In the genomic region with DNA sequence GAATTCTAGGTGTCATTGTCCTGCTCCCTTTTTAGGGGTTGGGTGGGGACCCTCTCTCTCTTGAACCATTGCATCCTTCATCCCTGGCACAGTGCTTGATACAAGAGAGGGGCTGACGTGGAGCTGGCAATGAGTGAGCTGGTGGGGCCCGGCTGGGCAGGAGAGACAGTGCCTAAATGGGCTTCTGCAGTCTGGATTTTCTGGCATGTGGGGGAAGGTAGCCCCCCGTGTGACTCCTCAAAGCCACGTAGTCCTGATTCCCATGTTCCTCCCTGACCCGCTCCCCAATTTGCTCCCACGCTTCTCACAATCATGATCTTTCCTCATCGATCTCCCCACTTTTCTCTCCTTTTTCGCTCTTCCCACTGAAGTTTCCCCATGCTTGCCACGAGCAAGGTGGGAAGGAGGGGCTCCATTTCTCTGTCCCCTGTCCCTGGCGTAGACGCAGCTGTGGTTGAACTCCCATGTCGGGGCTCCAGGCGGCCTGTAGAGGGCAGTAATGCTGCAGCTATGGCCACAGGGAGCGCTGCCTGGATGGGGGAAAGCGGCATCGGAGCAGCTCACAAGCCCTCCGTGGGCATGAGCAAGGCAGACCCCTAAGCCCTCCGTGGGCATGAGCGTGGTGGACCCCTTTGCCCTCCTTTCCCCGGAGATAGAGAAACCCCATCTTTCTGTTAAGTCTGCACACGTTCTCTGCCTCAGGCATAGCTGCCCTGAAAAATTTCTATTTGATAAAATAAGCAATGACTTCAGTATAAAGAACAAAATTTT, we compare ENCODE assay signal across 8 cellular contexts. TPM values are rescaled to one million over a fixed set of nuclear protein-coding genes. Genes with fewer than 3 reads are reported as not detected.
DNase-seq lines count a peak whose midpoint lies in the region; ATAC-seq and TF ChIP-seq lines count a peak whose summit lies in the region.

No MANE protein-coding gene starts in this region.

- H2AFZ ChIP-seq in osteoblast (ENCODE audit: low read length) = no peak overlapping the region

- TF ChIP-seq POLR2A in thyroid gland (IDR thresholded peaks at IDR 0.05) = no peak

- H3K79me2 ChIP-seq in osteoblast (ENCODE audit: insufficient read depth, low read length) = no peaks in the 10 kb centered on the region

- intact Hi-C loops in thyroid gland (cut with DNase I) = no loop called here

- DNase-seq in GM03348 (ENCODE audit: low spot score) (peak; percentile 84), RPMI7951 (ENCODE audit: low read depth) (peak; percentile 45), foreskin keratinocyte (no peak), osteoblast (ENCODE audit: insufficient read length, low spot score, missing footprints) (peak; percentile 93), thyroid gland (peak; percentile 61 to 68)

- peak overlapping the region in 3 of 4 donors; percentile 49 to 82 (median 78) for H3K4me3 Mint-ChIP-seq in IgD-negative memory B cell
- H3K4me3 Mint-ChIP-seq in activated T-helper 17 cell treated with anti-CD3 and anti-CD28 coated beads, Interleukin-2, amount 50 U/mL, for 72 hours = peak overlapping the region; percentile 8

- H3K27ac ChIP-seq in foreskin keratinocyte = no peak overlapping the region
- H3K27ac ChIP-seq in osteoblast (ENCODE audit: low read depth, low read length) = no peak overlapping the region
- H3K27ac ChIP-seq in thyroid gland = no peak overlapping the region

- TF ChIP-seq CTCF in foreskin keratinocyte (conservative IDR thresholded peaks at IDR 0.05) (peak; percentile 85), osteoblast (IDR thresholded peaks at IDR 0.05; ENCODE audit: extremely low read depth, low read depth, low read length) (peak; percentile 85), thyroid gland (IDR thresholded peaks at IDR 0.05) (peak; percentile 42 to 89 (median 66))

- peak overlapping the region in 1 of 3 donors; percentile 62 for H3K27ac Mint-ChIP-seq in IgD-negative memory B cell
- H3K27ac Mint-ChIP-seq in activated T-helper 17 cell treated with anti-CD3 and anti-CD28 coated beads, Interleukin-2, amount 50 U/mL, for 72 hours = peak overlapping the region; percentile 24

- peaks cover 23 to 29% (median 26%) of the 10 kb centered on the region in 3 donors for H3K4me1 Mint-ChIP-seq in IgD-negative memory B cell
- H3K4me1 Mint-ChIP-seq in activated T-helper 17 cell treated with anti-CD3 and anti-CD28 coated beads, Interleukin-2, amount 50 U/mL, for 72 hours = peaks cover 20% of the 10 kb centered on the region

- peaks cover 11% of the 10 kb centered on the region for H4K20me1 ChIP-seq in osteoblast (ENCODE audit: insufficient read depth, low read length)

- H3K9me3 ChIP-seq in osteoblast (ENCODE audit: low read depth, low read length) (no peaks in the 10 kb centered on the region), thyroid gland (no peaks in the 10 kb centered on the region)

- peaks cover 2% of the 10 kb centered on the region for H3K27me3 Mint-ChIP-seq in IgD-negative memory B cell
- peaks cover 3% of the 10 kb centered on the region for H3K27me3 Mint-ChIP-seq in activated T-helper 17 cell treated with anti-CD3 and anti-CD28 coated beads, Interleukin-2, amount 50 U/mL, for 72 hours

- no peaks in the 10 kb centered on the region for H3K27me3 ChIP-seq in foreskin keratinocyte
- no peaks in the 10 kb centered on the region for H3K27me3 ChIP-seq in osteoblast (ENCODE audit: insufficient read depth, low read length)
- no peaks in the 10 kb centered on the region for H3K27me3 ChIP-seq in thyroid gland

- no peaks in the 10 kb centered on the region for H3K4me1 ChIP-seq in foreskin keratinocyte
- peaks cover 3% of the 10 kb centered on the region for H3K4me1 ChIP-seq in osteoblast (ENCODE audit: insufficient read depth, low read length)
- H3K4me1 ChIP-seq in thyroid gland = peaks cover 0 to 5% of the 10 kb centered on the region in 2 donors

- peak; percentile 69 for ATAC-seq in activated T-helper 17 cell treated with anti-CD3 and anti-CD28 coated beads, Interleukin-2, amount 50 U/mL, for 72 hours (replicated peaks)
- peak; percentile 72 for ATAC-seq in foreskin keratinocyte
- ATAC-seq in GM21526 (IDR thresholded peaks at IDR 0.05; ENCODE audit: low FRiP score, unreplicated experiment) = no peak

- H3K4me2 ChIP-seq in osteoblast (ENCODE audit: insufficient read depth, low read length) = peak overlapping the region; percentile 72

- peak overlapping the region; percentile 43 for H3K4me3 ChIP-seq in osteoblast (ENCODE audit: insufficient read depth, low read length)
- H3K4me3 ChIP-seq in thyroid gland (replicated peaks in 1 of 3) = no peak overlapping the region

- WGBS in thyroid gland, 2 donors = 8 to 10% methylated on average over 21 of the region's 21 CpGs

- H3K36me3 ChIP-seq in osteoblast (ENCODE audit: insufficient read depth, low read length) (no peaks in the 10 kb centered on the region), thyroid gland (no peaks in the 10 kb centered on the region)

- peaks cover 7% of the 10 kb centered on the region for H3K36me3 Mint-ChIP-seq in IgD-negative memory B cell
- H3K36me3 Mint-ChIP-seq in activated T-helper 17 cell treated with anti-CD3 and anti-CD28 coated beads, Interleukin-2, amount 50 U/mL, for 72 hours (ENCODE audit: low read depth) = peaks cover 5% of the 10 kb centered on the region

- H3K9me3 Mint-ChIP-seq in IgD-negative memory B cell = peaks cover 0 to 3% (median 0%) of the 10 kb centered on the region in 3 donors
- no peaks in the 10 kb centered on the region for H3K9me3 Mint-ChIP-seq in activated T-helper 17 cell treated with anti-CD3 and anti-CD28 coated beads, Interleukin-2, amount 50 U/mL, for 72 hours

RNA-seq across cellular contexts. Expression of a gene that starts 47.5 kb away (rescaled TPM):
- 20.2 TPM for polyA plus RNA-seq in IgD-negative memory B cell
- total RNA-seq in RPMI7951 (2014; rRNA removed; shearing (Covaris generic)) = 32.6 and 35.9 TPM in 2 replicates
- total RNA-seq in activated T-helper 17 cell treated with anti-CD3 and anti-CD28 coated beads, Interleukin-2, amount 50 U/mL, for 72 hours = 10 to 100 TPM; 46.1 to 58.1 TPM
- total RNA-seq in foreskin keratinocyte = 61.3 and 68.2 TPM in 2 replicates
- 14.3 and 16.4 TPM in 2 replicates for polyA plus RNA-seq in foreskin keratinocyte
- 86.3 and 93.4 TPM in 2 replicates for total RNA-seq in osteoblast
- total RNA-seq in thyroid gland = 100 to 1,000 TPM in 1 of 4 donors, 10 to 100 TPM in 3; 59.0 to 107 (median 68.7) TPM

Comparison
In these comparisons a context has a peak if more than half of its experiments do, and no peak if none do; other contexts are left out.
1. DNase-seq: peak in GM03348 (single experiment), RPMI7951 (single experiment), osteoblast (single experiment) and thyroid gland (2 of 2); none in foreskin keratinocyte (0 of 2).
2. Peak in every context shown above with its lines, with median percentiles within 50 percentile points of each other: CTCF ChIP-seq.